Comparison of ENCODE assay signal across 10 cellular contexts in genomic region chr2:215166505-215166904, GRCh38. TPM values are rescaled to one million over a fixed set of nuclear protein-coding genes. Genes with fewer than 3 reads are reported as not detected.
"Had no signal": no experiment of that assay in that cellular context is flagged by ENCODE, and none has a peak within 500 bp of the region (broad histone marks: within the 10 kb centered on the region; RNA-seq: fewer than 3 reads in every experiment).

No MANE protein-coding gene starts in this region.

RNA-seq across cellular contexts. Expression of gene ABCA12, which starts 28.1 kb away (rescaled TPM):
- total RNA-seq: left cardiac atrium; left lobe of liver; left ventricle myocardium superior; liver; lower lobe of right lung; lung microvascular endothelial cell; mesenteric fat pad; mononuclear cell; naive thymus-derived CD4-positive, alpha-beta T cell; naive thymus-derived CD8-positive, alpha-beta T cell had no signal
